In the genomic region with DNA sequence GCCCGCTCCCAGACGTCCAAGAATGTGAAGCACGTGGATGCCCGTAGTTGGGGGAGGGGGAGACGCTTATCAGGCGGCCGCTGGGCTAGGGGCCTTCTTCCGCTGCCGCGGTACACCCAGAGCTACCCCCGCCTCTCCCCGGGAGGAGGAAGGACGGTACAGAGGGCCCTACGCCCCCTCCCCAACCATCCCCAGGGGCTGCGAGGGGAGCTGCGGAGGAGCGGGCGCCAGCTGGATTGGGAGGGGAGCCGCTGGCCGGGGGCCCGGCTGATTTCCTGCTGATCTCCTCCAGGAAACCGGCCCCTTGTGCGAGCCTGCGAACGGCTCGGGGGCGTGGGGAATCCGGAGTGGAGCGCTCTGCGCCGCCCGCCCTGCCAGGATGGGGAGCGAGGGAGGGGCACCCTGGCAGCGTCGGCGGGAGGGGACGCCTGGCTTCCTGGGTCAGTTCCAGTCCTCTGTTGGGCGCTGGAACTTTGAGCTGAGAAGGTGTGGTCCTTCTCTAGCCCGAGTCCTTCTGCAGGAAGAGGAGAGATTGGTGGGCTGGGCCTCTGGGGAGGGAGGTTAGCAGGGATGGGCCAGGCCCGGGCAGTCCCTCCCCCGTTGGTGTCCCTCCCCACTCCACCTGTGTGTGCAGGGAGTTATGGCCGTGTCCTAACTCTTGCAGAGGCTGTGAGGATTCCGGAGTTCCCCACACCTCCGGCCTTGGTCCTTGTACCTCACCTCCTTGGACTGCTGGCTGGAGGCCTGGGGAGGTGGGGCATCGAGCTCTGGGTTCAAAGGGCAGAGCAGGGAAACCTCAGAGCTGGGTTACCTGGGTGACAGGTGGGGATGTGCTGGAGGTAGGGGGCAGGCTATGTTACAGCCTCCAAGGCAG, we compare ENCODE assay signal across 8 cellular contexts. TPM values are rescaled to one million over a fixed set of nuclear protein-coding genes. Genes with fewer than 3 reads are reported as not detected.
DNase-seq lines count a peak whose midpoint lies in the region; ATAC-seq, FAIRE-seq and TF ChIP-seq lines count a peak whose summit lies in the region.

No MANE protein-coding gene starts in this region.

- H3K9me3 ChIP-seq in NT2/D1 (ENCODE audit: insufficient read depth, low read length) = no peaks in the 10 kb centered on the region
- H3K9me3 ChIP-seq in mammary epithelial cell (replicated peaks; ENCODE audit: insufficient read depth, low read length) = no peaks in the 10 kb centered on the region
- no peaks in the 10 kb centered on the region for H3K9me3 ChIP-seq in keratinocyte (ENCODE audit: control insufficient read depth, low read depth, low read length)
- H3K9me3 ChIP-seq in spleen = no peaks in the 10 kb centered on the region

- ATAC-seq in GM18909 (IDR thresholded peaks at IDR 0.05; ENCODE audit: poor library complexity, unreplicated experiment) = no peak

- no peaks in the 10 kb centered on the region for H4K20me1 ChIP-seq in mammary epithelial cell (ENCODE audit: insufficient read depth, low read length)
- no peaks in the 10 kb centered on the region for H4K20me1 ChIP-seq in keratinocyte (ENCODE audit: control insufficient read depth, extremely low read depth, insufficient read depth, low read length)

- H3K4me2 ChIP-seq in mammary epithelial cell (ENCODE audit: insufficient read depth, low read depth, low read length) = peak overlapping the region; percentile 68
- H3K4me2 ChIP-seq in keratinocyte (ENCODE audit: control insufficient read depth, extremely low read depth, insufficient read depth, low read depth, low read length) = peak overlapping the region; percentile 86

- H3K36me3 ChIP-seq in NT2/D1 (ENCODE audit: insufficient read depth, insufficient read length, low read length) (peaks cover 30% of the 10 kb centered on the region), mammary epithelial cell (ENCODE audit: insufficient read depth, low read length) (peaks cover under 1% of the 10 kb centered on the region), keratinocyte (ENCODE audit: control insufficient read depth in 2 of 2, extremely low read depth in 1 of 2, insufficient read depth in 2 of 2, low read length in 2 of 2) (peaks cover 0 to 6% of the 10 kb centered on the region in 2 experiments), spleen (peaks cover 0 to 29% (median 19%) of the 10 kb centered on the region in 6 donors)

- dilution Hi-C loops in mammary epithelial cell (cut with HindIII; ENCODE audit: low sequenced_read_pairs) = no loop called here
- dilution Hi-C loops in keratinocyte (cut with MboI; ENCODE audit: extremely low pct_ligation_motif_present, low sequenced_read_pairs) = no loop called here

- no peak for TF ChIP-seq CTCF in mammary epithelial cell (conservative IDR thresholded peaks at IDR 0.05 in 1 of 2, IDR thresholded peaks at IDR 0.05 in 1 of 2; ENCODE audit: extremely low read depth in 1 of 2, insufficient read depth in 1 of 2, low read depth in 1 of 2, low read length in 2 of 2)
- TF ChIP-seq CTCF in keratinocyte (optimal IDR thresholded peaks at IDR 0.05 in 1 of 3, IDR thresholded peaks at IDR 0.05 in 1 of 3, conservative IDR thresholded peaks at IDR 0.05 in 1 of 3; ENCODE audit: extremely low read depth in 1 of 3, insufficient read depth in 2 of 3, low read length in 3 of 3) = no peak
- no peak for TF ChIP-seq CTCF in spleen (IDR thresholded peaks at IDR 0.05 in 8 of 11, conservative IDR thresholded peaks at IDR 0.05 in 3 of 11)

- peak overlapping the region; percentile 63 for H3K9ac ChIP-seq in NT2/D1 (ENCODE audit: insufficient read length, low read depth)
- no peak overlapping the region for H3K9ac ChIP-seq in mammary epithelial cell (ENCODE audit: insufficient read depth, low read length)
- peak overlapping the region; percentile 44 for H3K9ac ChIP-seq in keratinocyte (ENCODE audit: control insufficient read depth, extremely low read depth, insufficient read depth, low read length)

- CTCF ChIA-PET in mammary epithelial cell (lab: Charles Lee; ENCODE audit: low non-redundant PET) = interaction anchor here (0.6 kb wide), 1 partner anchor 29 kb away, joined by 4 read pairs; no protein-coding TSS in a partner anchor

- H2AFZ ChIP-seq in mammary epithelial cell (ENCODE audit: low read depth, low read length) = peak overlapping the region; percentile 33
- H2AFZ ChIP-seq in keratinocyte (ENCODE audit: control insufficient read depth, low read length) = no peak overlapping the region

- peak; percentile 73 for FAIRE-seq in keratinocyte (lab: Jason Lieb, UNC)

- H3K79me2 ChIP-seq in mammary epithelial cell (ENCODE audit: insufficient read depth, low read length) (peaks cover 57% of the 10 kb centered on the region), keratinocyte (ENCODE audit: control insufficient read depth, insufficient read depth, low read length) (peaks cover 29% of the 10 kb centered on the region)

- 2% methylated on average over 17 of the region's 45 CpGs for WGBS in mammary epithelial cell (ENCODE audit: low coverage, missing lambda C conversion rate)
- 2 to 9% (median 5%) methylated on average over 16 to 45 of the region's 45 CpGs for WGBS in spleen, 5 donors

- H3K4me3 ChIP-seq in NT2/D1 (ENCODE audit: insufficient read length, low read depth) (peak overlapping the region; percentile 48), mammary epithelial cell (replicated peaks in 1 of 3; ENCODE audit: insufficient read depth in 1 of 3, low read depth in 2 of 3, low read length in 3 of 3) (peak overlapping the region in 2 of 3 experiments; percentile 11 to 31), keratinocyte (ENCODE audit: control insufficient read depth in 2 of 3, extremely low read depth in 1 of 3, insufficient read depth in 2 of 3, low read depth in 1 of 3, low read length in 3 of 3) (peak overlapping the region; percentile 20 to 54 (median 46)), spleen (peak overlapping the region; percentile 25 to 81 (median 68))

- DNase-seq in NCI-H1417 (lab: John Stamatoyannopoulos, UW) = peak in 2 of 3 experiments; percentile 62 to 73
- DNase-seq in NCI-H1417 treated with DMSO at 0.1 percent for 48 hours (lab: John Stamatoyannopoulos, UW) = no peak
- peak; percentile 54 for DNase-seq in NT2/D1 (ENCODE audit: low read depth, low spot score)
- peak; percentile 61 for DNase-seq in mammary epithelial cell
- no peak for DNase-seq in keratinocyte (ENCODE audit: low read depth, low spot score)
- DNase-seq in spleen = peak; percentile 90
- no peak for DNase-seq in germinal center (ENCODE audit: low spot score)

- intact Hi-C loops in mammary epithelial cell (cut with micrococcal nuclease) (no loop called here), spleen (cut with DNase I; ENCODE audit: low total_unique reads) (no loop called here)

- peaks cover 59% of the 10 kb centered on the region for H3K27me3 ChIP-seq in NT2/D1 (ENCODE audit: insufficient read depth, insufficient read length)
- no peaks in the 10 kb centered on the region for H3K27me3 ChIP-seq in mammary epithelial cell (ENCODE audit: insufficient read depth, low read length)
- no peaks in the 10 kb centered on the region for H3K27me3 ChIP-seq in keratinocyte (ENCODE audit: control insufficient read depth, extremely low read depth, insufficient read depth, low read length)
- H3K27me3 ChIP-seq in spleen (replicated peaks in 1 of 7) = no peaks in the 10 kb centered on the region

- no peak overlapping the region for H3K27ac ChIP-seq in mammary epithelial cell (ENCODE audit: insufficient read depth, low read depth, low read length)
- peak overlapping the region; percentile 43 for H3K27ac ChIP-seq in keratinocyte (ENCODE audit: control insufficient read depth, insufficient read depth, low read length)
- H3K27ac ChIP-seq in spleen = peak overlapping the region; percentile 54 to 97 (median 92)

- no peak for TF ChIP-seq POLR2A in spleen (IDR thresholded peaks at IDR 0.05)

- peaks cover 58% of the 10 kb centered on the region for H3K4me1 ChIP-seq in NT2/D1 (ENCODE audit: insufficient read depth, insufficient read length)
- peaks cover 80% of the 10 kb centered on the region for H3K4me1 ChIP-seq in mammary epithelial cell (ENCODE audit: insufficient read depth, low read length)
- H3K4me1 ChIP-seq in keratinocyte (ENCODE audit: control insufficient read depth, extremely low read depth, insufficient read depth, low read length) = peaks cover 83% of the 10 kb centered on the region
- peaks cover 62 to 100% (median 88%) of the 10 kb centered on the region in 6 donors for H3K4me1 ChIP-seq in spleen

- BruUV-seq in mammary epithelial cell (replicated peaks; lab: Mats Ljungman, UMichigan) = no TSS peak

- in situ Hi-C loops in mammary epithelial cell (cut with MboI; ENCODE audit: low sequenced_read_pairs in 2 of 2) = loop anchor here in 1 of 2 donors (5.0 kb wide), 1 partner anchor 38 kb away; a partner anchor contains a TSS

- H3K9me1 ChIP-seq in keratinocyte (ENCODE audit: control insufficient read depth, extremely low read depth, insufficient read depth, low read length) = peaks cover 2% of the 10 kb centered on the region

RNA-seq across cellular contexts. Expression of a gene that starts 19.1 kb away (rescaled TPM):
- total RNA-seq in mammary epithelial cell (under 1 TPM in 1 of 2 donors, not detected in 1; 0.67 TPM), spleen (10 to 100 TPM in 4 of 7 donors, 1 to 10 TPM in 3; 7.3 to 15.0 (median 10.4) TPM)
- polyA plus RNA-seq in mammary epithelial cell (not detected), keratinocyte (not detected in 3 replicates), spleen (1 to 10 TPM in 1 of 3 donors, under 1 TPM in 2; 0.20 to 1.1 (median 0.33) TPM)
- polyA minus RNA-seq in mammary epithelial cell (0.57 TPM), keratinocyte (not detected in 3 replicates)
- polyA plus RNA-seq in keratinocyte (2011; ENCODE audit: low read depth) = not detected
- not detected in 2 replicates for polyA plus RNA-seq in keratinocyte (2011; cell fraction: cytosol; rRNA removed)
- not detected in 2 replicates for polyA plus RNA-seq in keratinocyte (2011; cell fraction: nucleus; rRNA removed)
- not detected in 2 replicates for polyA plus RNA-seq in keratinocyte (2012; ENCODE audit: low replicate concordance)
- not detected for polyA minus RNA-seq in keratinocyte (2011; cell fraction: cytosol; rRNA and poly(A)+ RNA removed)
- polyA minus RNA-seq in keratinocyte (2011; cell fraction: nucleus; rRNA and poly(A)+ RNA removed) = not detected in 2 replicates

RNA-seq across cellular contexts. Expression of a gene that starts 36.4 kb away (rescaled TPM):
- total RNA-seq in mammary epithelial cell = 10 to 100 TPM; 12.7 to 26.6 TPM
- polyA plus RNA-seq in mammary epithelial cell = 6.9 TPM
- polyA minus RNA-seq in mammary epithelial cell = 18.5 TPM
- polyA plus RNA-seq in keratinocyte = 1.7 to 6.0 TPM (median 3.8 TPM) in 3 replicates
- 23.1 TPM for polyA plus RNA-seq in keratinocyte (2011; ENCODE audit: low read depth)
- 3.5 and 6.0 TPM in 2 replicates for polyA plus RNA-seq in keratinocyte (2011; cell fraction: cytosol; rRNA removed)
- 6.0 and 12.0 TPM in 2 replicates for polyA plus RNA-seq in keratinocyte (2011; cell fraction: nucleus; rRNA removed)
- polyA plus RNA-seq in keratinocyte (2012; ENCODE audit: low replicate concordance) = 9.2 and 21.5 TPM in 2 replicates
- 4.5 to 20.8 TPM (median 7.1 TPM) in 3 replicates for polyA minus RNA-seq in keratinocyte
- polyA minus RNA-seq in keratinocyte (2011; cell fraction: cytosol; rRNA and poly(A)+ RNA removed) = 11.9 TPM
- polyA minus RNA-seq in keratinocyte (2011; cell fraction: nucleus; rRNA and poly(A)+ RNA removed) = 5.9 and 7.8 TPM in 2 replicates
- total RNA-seq in spleen = 10 to 100 TPM; 56.6 to 95.1 (median 71.2) TPM
- 10 to 100 TPM; 13.3 to 28.3 (median 14.8) TPM for polyA plus RNA-seq in spleen

RNA-seq across cellular contexts. Expression of a gene that starts 57.7 kb away (rescaled TPM):
- total RNA-seq in mammary epithelial cell (10 to 100 TPM in 1 of 2 donors, 1 to 10 TPM in 1; 5.2 to 61.8 TPM), spleen (10 to 100 TPM in 2 of 7 donors, 1 to 10 TPM in 5; 4.2 to 11.6 (median 5.7) TPM)
- polyA plus RNA-seq in mammary epithelial cell (53.9 TPM), keratinocyte (5.5 to 28.0 TPM (median 26.5 TPM) in 3 replicates), spleen (1 to 10 TPM; 1.2 to 4.8 (median 4.1) TPM)
- polyA minus RNA-seq in mammary epithelial cell (22.7 TPM), keratinocyte (2.0 to 12.1 TPM (median 2.3 TPM) in 3 replicates)
- polyA plus RNA-seq in keratinocyte (2011; ENCODE audit: low read depth) = 1.7 TPM
- 5.8 and 10.9 TPM in 2 replicates for polyA plus RNA-seq in keratinocyte (2011; cell fraction: cytosol; rRNA removed)
- polyA plus RNA-seq in keratinocyte (2011; cell fraction: nucleus; rRNA removed) = 6.6 and 9.2 TPM in 2 replicates
- 1.8 and 16.1 TPM in 2 replicates for polyA plus RNA-seq in keratinocyte (2012; ENCODE audit: low replicate concordance)
- polyA minus RNA-seq in keratinocyte (2011; cell fraction: cytosol; rRNA and poly(A)+ RNA removed) = 4.8 TPM
- polyA minus RNA-seq in keratinocyte (2011; cell fraction: nucleus; rRNA and poly(A)+ RNA removed) = 3.3 and 9.8 TPM in 2 replicates

Comparison
In these comparisons a context has a peak if more than half of its experiments do, and no peak if none do; other contexts are left out.
1. DNase-seq: peak in NCI-H1417 (2 of 3), NT2/D1 (single experiment), mammary epithelial cell (single experiment) and spleen (single experiment); none in NCI-H1417 treated with DMSO at 0.1 percent for 48 hours (single experiment), keratinocyte (single experiment) and germinal center (single experiment).
2. Peak in every context shown above with its lines, with median percentiles within 50 percentile points of each other: H3K4me3 ChIP-seq.